ENCODE assay signal across 33 cellular contexts in genomic region chr1:39696448-39696847, GRCh38. TPM values are rescaled to one million over a fixed set of nuclear protein-coding genes. Genes with fewer than 3 reads are reported as not detected.
"Had no signal": no experiment of that assay in that cellular context is flagged by ENCODE, and none has a peak within 500 bp of the region (broad histone marks: within the 10 kb centered on the region; RNA-seq: fewer than 3 reads in every experiment).

No MANE protein-coding gene starts in this region.

- FAIRE-seq: islet of Langerhans, kidney had no signal

- H2AFZ ChIP-seq: parathyroid adenoma had no signal

- H3K27ac ChIP-seq: left lung, lower lobe of right lung, parathyroid adenoma, right atrium auricular region, right lobe of liver, tibial nerve, uterus had no signal

- H3K4me3 ChIP-seq: left lung, lower lobe of right lung, right atrium auricular region, right lobe of liver, smooth muscle cell, tibial nerve, uterus had no signal

- H3K36me3 ChIP-seq: left lung, lower lobe of right lung, right atrium auricular region, right lobe of liver, tibial nerve, uterus had no signal

- H3K4me3 Mint-ChIP-seq: immature natural killer cell; naive thymus-derived CD8-positive, alpha-beta T cell; nephron; neural crest cell; stimulated activated memory B cell treated with anti-CD40 and anti-IgM and Interleukin-4, amounts not matched to agents 10 μg/mL and 1 μg/mL and 100 μg/mL, for 72 hours; stimulated activated naive CD8-positive, alpha-beta T cell treated with anti-CD3 and anti-CD28 coated beads, Interleukin-15, amount 100 ng/mL, for 72 hours; type B pancreatic cell had no signal

- H3K9me3 Mint-ChIP-seq: naive thymus-derived CD8-positive, alpha-beta T cell; nephron; neural crest cell; stimulated activated memory B cell treated with anti-CD40 and anti-IgM and Interleukin-4, amounts not matched to agents 10 μg/mL and 1 μg/mL and 100 μg/mL, for 72 hours; stimulated activated naive CD8-positive, alpha-beta T cell treated with anti-CD3 and anti-CD28 coated beads, Interleukin-15, amount 100 ng/mL, for 72 hours; type B pancreatic cell had no signal

- DNase-seq: hypothalamus; immature natural killer cell; kidney; left colon; left lung; lower lobe of right lung; mammary epithelial cell; mesenchymal stem cell; naive thymus-derived CD8-positive, alpha-beta T cell; occipital lobe; right lobe of liver; stimulated activated CD4-positive, alpha-beta T cell treated with anti-CD3 and anti-CD28 coated beads, Interleukin-1b, Interleukin-23, amount 100 ng/mL, for 48 hours; stimulated activated CD4-positive, alpha-beta T cell treated with anti-CD3 and anti-CD28 coated beads, Interleukin-2, amount 100 ng/mL, for 48 hours; stimulated activated CD4-positive, alpha-beta T cell treated with anti-CD3 and anti-CD28 coated beads, Interleukin-4, amount 100 ng/mL, for 4 hours; stimulated activated CD8-positive, alpha-beta memory T cell treated with anti-CD3 and anti-CD28 coated beads, Interleukin-4, amount 100 ng/mL, for 48 hours; stimulated activated naive CD4-positive, alpha-beta T cell treated with Interleukin-2 at 50 U/mL for 16 hours; stimulated activated naive CD8-positive, alpha-beta T cell treated with anti-CD3 and anti-CD28 coated beads, Interleukin-15, amount 100 ng/mL, for 72 hours; substantia nigra; uterus had no signal

- H3K9ac ChIP-seq: parathyroid adenoma had no signal

- H3K4me2 ChIP-seq: smooth muscle cell had no signal

- H3K79me2 ChIP-seq: parathyroid adenoma had no signal

- H3K9me3 ChIP-seq: left lung, lower lobe of right lung, right atrium auricular region, right lobe of liver, tibial nerve, uterus had no signal

- H3K27ac Mint-ChIP-seq: immature natural killer cell; naive thymus-derived CD8-positive, alpha-beta T cell; nephron; stimulated activated memory B cell treated with anti-CD40 and anti-IgM and Interleukin-4, amounts not matched to agents 10 μg/mL and 1 μg/mL and 100 μg/mL, for 72 hours; type B pancreatic cell had no signal

- ATAC-seq: left colon; left lung; lower lobe of right lung; naive thymus-derived CD8-positive, alpha-beta T cell; right lobe of liver; stimulated activated memory B cell treated with anti-CD40 and anti-IgM and Interleukin-4, amounts not matched to agents 10 μg/mL and 1 μg/mL and 100 μg/mL, for 72 hours; stimulated activated naive CD8-positive, alpha-beta T cell treated with anti-CD3 and anti-CD28 coated beads, Interleukin-15, amount 100 ng/mL, for 72 hours had no signal

- H3K36me3 Mint-ChIP-seq: immature natural killer cell; naive thymus-derived CD8-positive, alpha-beta T cell; stimulated activated memory B cell treated with anti-CD40 and anti-IgM and Interleukin-4, amounts not matched to agents 10 μg/mL and 1 μg/mL and 100 μg/mL, for 72 hours; type B pancreatic cell had no signal

- H3K4me1 ChIP-seq: parathyroid adenoma had no signal

RNA-seq across cellular contexts. Expression of gene HPCAL4, which starts 5.2 kb away (rescaled TPM):
- total RNA-seq: liver, osteocyte, pulmonary artery endothelial cell, right lobe of liver, tibial nerve, ureter had no signal
- polyA plus RNA-seq: liver, smooth muscle cell had no signal

RNA-seq across cellular contexts. Expression of gene NT5C1A, which starts 24.5 kb away (rescaled TPM):
- total RNA-seq: left colon, lower lobe of right lung, neural crest cell, osteocyte, pulmonary artery endothelial cell, right lobe of liver, smooth muscle cell, ureter had no signal
- polyA plus RNA-seq: immature natural killer cell; mammary epithelial cell; naive thymus-derived CD8-positive, alpha-beta T cell; smooth muscle cell; thymus had no signal

RNA-seq across cellular contexts. Expression of gene HEYL, which starts 57.0 kb away (rescaled TPM):
- total RNA-seq: mammary epithelial cell, pulmonary artery endothelial cell had no signal
- polyA plus RNA-seq: immature natural killer cell had no signal
